25 cellular contexts compared by ENCODE assay signal in genomic region chr3:24072193-24072592, GRCh38.
A peak's percentile ranks its signal among the peaks of the same experiment; 100 is the strongest.
DNase-seq lines count a peak whose midpoint lies in the region; ATAC-seq, FAIRE-seq and TF ChIP-seq lines count a peak whose summit lies in the region.
"Had no signal": no experiment of that assay in that cellular context is flagged by ENCODE, and none has a peak within 500 bp of the region (broad histone marks: within the 10 kb centered on the region; RNA-seq: fewer than 3 reads in every experiment).

No MANE protein-coding gene starts in this region.

- H3K4me3 ChIP-seq in K562 (no peak overlapping the region), hepatocyte (no peak overlapping the region)
- H3K4me3 ChIP-seq: A549; BLaER1 treated with 17β-estradiol and CSF1 and Interleukin-3, amounts not matched to agents 10 nM and 100 nM; GM12878 had no signal

- H3K9me3 Mint-ChIP-seq in mesothelial cell of epicardium = peaks cover 29% of the 10 kb centered on the region

- no TSS peak for BruUV-seq in K562 (replicated peaks; lab: Mats Ljungman, UMichigan)

- no peaks in the 10 kb centered on the region for H3K9me3 ChIP-seq in K562 (replicated peaks; ENCODE audit: control insufficient read depth, insufficient read depth, low read depth, low read length)
- no peaks in the 10 kb centered on the region for H3K9me3 ChIP-seq in hepatocyte (ENCODE audit: low read depth)
- H3K9me3 ChIP-seq: A549 had no signal

- H3K79me2 ChIP-seq in K562 (ENCODE audit: control insufficient read depth, insufficient read depth, low read length) (no peaks in the 10 kb centered on the region), hepatocyte (no peaks in the 10 kb centered on the region)

- in situ Hi-C loops in K562 (cut with MboI) = no loop called here

- H3K27me3 Mint-ChIP-seq in mesothelial cell of epicardium (ENCODE audit: low read depth) = peaks cover 1% of the 10 kb centered on the region
- H3K27me3 Mint-ChIP-seq: B cell; CD4-positive, alpha-beta memory T cell; CD4-positive, CD25-positive, alpha-beta regulatory T cell; CD8-positive, alpha-beta memory T cell had no signal

- H3K27ac Mint-ChIP-seq in mesothelial cell of epicardium = no peak overlapping the region
- H3K27ac Mint-ChIP-seq: B cell; CD14-positive monocyte; CD4-positive, alpha-beta memory T cell; CD4-positive, CD25-positive, alpha-beta regulatory T cell; CD8-positive, alpha-beta memory T cell had no signal

- no peaks in the 10 kb centered on the region for H3K9me1 ChIP-seq in K562 (ENCODE audit: control insufficient read depth, insufficient read depth, low read length)

- no peaks in the 10 kb centered on the region for H3K36me3 Mint-ChIP-seq in mesothelial cell of epicardium
- H3K36me3 Mint-ChIP-seq: CD14-positive monocyte; CD4-positive, alpha-beta memory T cell; CD4-positive, CD25-positive, alpha-beta regulatory T cell had no signal

- H3K4me1 Mint-ChIP-seq in mesothelial cell of epicardium = no peaks in the 10 kb centered on the region
- H3K4me1 Mint-ChIP-seq: B cell; CD14-positive monocyte; CD4-positive, alpha-beta memory T cell; CD4-positive, CD25-positive, alpha-beta regulatory T cell; CD8-positive, alpha-beta memory T cell had no signal

- H3K9me2 ChIP-seq in hepatocyte (replicated peaks; ENCODE audit: insufficient read depth) = no peaks in the 10 kb centered on the region

- H4K20me1 ChIP-seq in K562 (replicated peaks; ENCODE audit: control insufficient read depth, insufficient read depth, low read length) (no peaks in the 10 kb centered on the region), hepatocyte (ENCODE audit: insufficient read depth, poor library complexity, severe bottlenecking) (no peaks in the 10 kb centered on the region)
- H4K20me1 ChIP-seq: BLaER1 treated with 17β-estradiol and CSF1 and Interleukin-3, amounts not matched to agents 10 nM and 100 nM had no signal

- no peak for TF ChIP-seq EP300 in K562 (IDR thresholded peaks at IDR 0.05; ENCODE audit: low read length)

- WGBS in K562 (ENCODE audit: insufficient coverage, low coverage, missing lambda C conversion rate) = 11% methylated on average over 4 of the region's 4 CpGs
- WGBS in hepatocyte (ENCODE audit: low lambda C conversion rate, missing lambda C conversion rate) = 92% methylated on average over 4 of the region's 4 CpGs

- H3K36me3 ChIP-seq in K562 (ENCODE audit: control insufficient read depth, insufficient read depth, low read length) (no peaks in the 10 kb centered on the region), hepatocyte (replicated peaks; ENCODE audit: insufficient read depth, low read depth) (no peaks in the 10 kb centered on the region)
- H3K36me3 ChIP-seq: BLaER1 treated with 17β-estradiol and CSF1 and Interleukin-3, amounts not matched to agents 10 nM and 100 nM had no signal

- H2AFZ ChIP-seq in K562 (ENCODE audit: low read depth, low read length) (no peak overlapping the region), hepatocyte (no peak overlapping the region)

- ATAC-seq in K562 (no peak), GM19351 (IDR thresholded peaks at IDR 0.05; ENCODE audit: unreplicated experiment) (no peak)
- ATAC-seq: A549, GM12878 had no signal

- FAIRE-seq in K562 (lab: Jason Lieb, UNC) = no peak
- FAIRE-seq: A549, GM12878, GM12892, GM18507, GM19239 had no signal

- TF ChIP-seq RAD21 in K562 (CRISPR knock-in tag; conservative IDR thresholded peaks at IDR 0.05 in 1 of 2, IDR thresholded peaks at IDR 0.05 in 1 of 2) = no peak

- TF ChIP-seq CTCF in C4-2B (conservative IDR thresholded peaks at IDR 0.05) = no peak
- TF ChIP-seq CTCF in K562 (IDR thresholded peaks at IDR 0.05 in 2 of 3, conservative IDR thresholded peaks at IDR 0.05 in 1 of 3; ENCODE audit: insufficient read depth in 2 of 3, low read depth in 1 of 3, low read length in 3 of 3) = no peak
- TF ChIP-seq CTCF in hepatocyte (IDR thresholded peaks at IDR 0.05; ENCODE audit: poor library complexity) = no peak
- no peak for TF ChIP-seq CTCF in mesothelial cell of epicardium (IDR thresholded peaks at IDR 0.05; ENCODE audit: unreplicated experiment)

- DNase-seq in K562 (ENCODE audit: extremely low read depth in 1 of 4, low spot score in 3 of 4) = no peak
- DNase-seq in hepatocyte (ENCODE audit: low spot score) = no peak
- no peak for DNase-seq in mesothelial cell of epicardium (ENCODE audit: low spot score in 2 of 2, unreplicated experiment in 2 of 2)
- DNase-seq: AML-193; CD4-positive, alpha-beta memory T cell; CD4-positive, CD25-positive, alpha-beta regulatory T cell; CD8-positive, alpha-beta memory T cell; COR-L47; DMS 273 treated with DMSO at 0.1 percent for 48 hours; DMS153; DMS53; DMS79; DND-41; EL; GDM1 had no signal

- H3K27me3 ChIP-seq in K562 (ENCODE audit: control insufficient read depth in 2 of 2, insufficient read depth in 2 of 2, low read length in 2 of 2) (no peaks in the 10 kb centered on the region), hepatocyte (no peaks in the 10 kb centered on the region)
- H3K27me3 ChIP-seq: BLaER1 treated with 17β-estradiol and CSF1 and Interleukin-3, amounts not matched to agents 10 nM and 100 nM had no signal

- H3K4me2 ChIP-seq in K562 (ENCODE audit: insufficient read depth, low read length) = no peak overlapping the region
- H3K4me2 ChIP-seq in hepatocyte = no peak overlapping the region
- H3K4me2 ChIP-seq: A549; BLaER1 treated with 17β-estradiol and CSF1 and Interleukin-3, amounts not matched to agents 10 nM and 100 nM had no signal

- POLR2A ChIA-PET in K562 (lab: Yijun Ruan, JAX) = interaction anchor here (0.6 kb wide), 2 partner anchors 8 to 567 kb away, joined by 3 read pairs; no protein-coding TSS in a partner anchor

- no peak for TF ChIP-seq POLR2A in K562 (conservative IDR thresholded peaks at IDR 0.05)

- no peak overlapping the region for H3K9ac ChIP-seq in K562 (ENCODE audit: insufficient read depth in 1 of 2, low read depth in 2 of 2, low read length in 2 of 2)
- H3K9ac ChIP-seq: BLaER1 treated with 17β-estradiol and CSF1 and Interleukin-3, amounts not matched to agents 10 nM and 100 nM had no signal

- no peak overlapping the region for H3K4me3 Mint-ChIP-seq in mesothelial cell of epicardium
- H3K4me3 Mint-ChIP-seq: B cell; CD14-positive monocyte; CD4-positive, alpha-beta memory T cell; CD4-positive, CD25-positive, alpha-beta regulatory T cell; CD8-positive, alpha-beta memory T cell had no signal

- CTCF ChIA-PET in K562 (lab: Yijun Ruan, JAX; ENCODE audit: low intra/inter-chr PET ratio) = no interaction called here

- intact Hi-C loops in K562 (cut with micrococcal nuclease) = no loop called here

- peak overlapping the region; percentile 69 for H3K27ac ChIP-seq in C4-2B
- no peak overlapping the region for H3K27ac ChIP-seq in K562 (ENCODE audit: extremely low read depth, low read depth, low read length)
- no peak overlapping the region for H3K27ac ChIP-seq in hepatocyte
- H3K27ac ChIP-seq: A549; BLaER1 treated with 17β-estradiol and CSF1 and Interleukin-3, amounts not matched to agents 10 nM and 100 nM had no signal

- H3K4me1 ChIP-seq in K562 (replicated peaks in 1 of 2; ENCODE audit: control insufficient read depth in 2 of 2, insufficient read depth in 2 of 2, low read length in 2 of 2) (peaks cover 0 to 2% of the 10 kb centered on the region in 2 experiments; a peak in 1 of 5 replicates), hepatocyte (ENCODE audit: insufficient read depth) (no peaks in the 10 kb centered on the region)
- H3K4me1 ChIP-seq: A549; BLaER1 treated with 17β-estradiol and CSF1 and Interleukin-3, amounts not matched to agents 10 nM and 100 nM had no signal

TF ChIP-seq in K562, 482 proteins besides CTCF, POLR2A, EP300 and RAD21 (continues in another document):
- TF ChIP-seq, protein P1, sequence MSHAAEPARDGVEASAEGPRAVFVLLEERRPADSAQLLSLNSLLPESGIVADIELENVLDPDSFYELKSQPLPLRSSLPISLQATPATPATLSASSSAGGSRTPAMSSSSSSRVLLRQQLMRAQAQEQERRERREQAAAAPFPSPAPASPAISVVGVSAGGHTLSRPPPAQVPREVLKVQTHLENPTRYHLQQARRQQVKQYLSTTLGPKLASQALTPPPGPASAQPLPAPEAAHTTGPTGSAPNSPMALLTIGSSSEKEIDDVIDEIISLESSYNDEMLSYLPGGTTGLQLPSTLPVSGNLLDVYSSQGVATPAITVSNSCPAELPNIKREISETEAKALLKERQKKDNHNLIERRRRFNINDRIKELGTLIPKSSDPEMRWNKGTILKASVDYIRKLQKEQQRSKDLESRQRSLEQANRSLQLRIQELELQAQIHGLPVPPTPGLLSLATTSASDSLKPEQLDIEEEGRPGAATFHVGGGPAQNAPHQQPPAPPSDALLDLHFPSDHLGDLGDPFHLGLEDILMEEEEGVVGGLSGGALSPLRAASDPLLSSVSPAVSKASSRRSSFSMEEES (CRISPR knock-in tag; IDR thresholded peaks at IDR 0.05) = no peak
- TF ChIP-seq MTA1 (IDR thresholded peaks at IDR 0.05; ENCODE audit: borderline replicate concordance) (no peak), USF1 (CRISPR knock-in tag; IDR thresholded peaks at IDR 0.05) (no peak), DMBX1 (CRISPR knock-in tag; IDR thresholded peaks at IDR 0.05; ENCODE audit: borderline replicate concordance) (no peak)
